ENCODE assay signal across 26 cellular contexts in genomic region chr11:68387840-68388239, GRCh38.
DNase-seq lines count a peak whose midpoint lies in the region; ATAC-seq and TF ChIP-seq lines count a peak whose summit lies in the region.
"Had no signal": no experiment of that assay in that cellular context is flagged by ENCODE, and none has a peak within 500 bp of the region (broad histone marks: within the 10 kb centered on the region; RNA-seq: fewer than 3 reads in every experiment).

No MANE protein-coding gene starts in this region.

- H3K23ac ChIP-seq in neuronal stem cell (ENCODE audit: low read depth, low read length, poor library complexity), result no peak overlapping the region

- no peak overlapping the region for H3K27ac ChIP-seq in neuronal stem cell (replicated peaks; ENCODE audit: low read length)
- H3K27ac ChIP-seq: 22Rv1, SJCRH30 had no signal

- peaks cover 30 to 61% of the 10 kb centered on the region in 2 donors for H3K36me3 ChIP-seq in neuronal stem cell (replicated peaks in 1 of 2; ENCODE audit: control insufficient read depth in 2 of 2, insufficient read depth in 2 of 2, low read length in 2 of 2)

- H3K27me3 ChIP-seq in neuronal stem cell (ENCODE audit: control insufficient read depth in 3 of 3, insufficient read depth in 3 of 3, low read depth in 1 of 3, low read length in 3 of 3), result no peaks in the 10 kb centered on the region
- H3K27me3 ChIP-seq: SJCRH30 had no signal

- no peak overlapping the region for H2AFZ ChIP-seq in neuronal stem cell (ENCODE audit: low read length)

- no peak overlapping the region for H3K4me3 ChIP-seq in neuronal stem cell (ENCODE audit: low read length in 2 of 2)
- H3K4me3 ChIP-seq: SJCRH30 had no signal

- H3K79me1 ChIP-seq in neuronal stem cell (ENCODE audit: low read depth, low read length), result peaks cover 12% of the 10 kb centered on the region

- no peak overlapping the region for H3K4ac ChIP-seq in neuronal stem cell (ENCODE audit: low read length)

- no peak overlapping the region for H2BK120ac ChIP-seq in neuronal stem cell (ENCODE audit: low read depth, low read length)

- H3K14ac ChIP-seq in neuronal stem cell (ENCODE audit: low read length), result peak overlapping the region; percentile 38

- H3K4me2 ChIP-seq in neuronal stem cell (ENCODE audit: insufficient read depth, low read length, poor library complexity, severe bottlenecking), result no peak overlapping the region

- no peak overlapping the region for H2AK5ac ChIP-seq in neuronal stem cell (ENCODE audit: low read depth, low read length)

- H4K91ac ChIP-seq in neuronal stem cell (ENCODE audit: low read depth, low read length, poor library complexity), result no peak overlapping the region

- H3K9me3 ChIP-seq in neuronal stem cell (replicated peaks in 1 of 2; ENCODE audit: control insufficient read depth in 2 of 2, insufficient read depth in 1 of 2, low read depth in 1 of 2, low read length in 2 of 2), result peaks cover 0 to 7% of the 10 kb centered on the region in 2 donors
- H3K9me3 ChIP-seq: SJCRH30 had no signal

- CTCF ChIA-PET in Calu3 (lab: Charles Lee), result interaction anchor here (0.6 kb wide), 1 partner anchor 205 kb away, joined by 5 read pairs; no protein-coding TSS in a partner anchor

- H2BK12ac ChIP-seq in neuronal stem cell (ENCODE audit: low read length), result no peak overlapping the region

- H3K18ac ChIP-seq in neuronal stem cell (ENCODE audit: low read length), result peak overlapping the region; percentile 17

- WGBS in neuronal stem cell (ENCODE audit: extremely low coverage in 2 of 2, insufficient read length in 2 of 2, insufficient replicate concordance in 1 of 2), 2 donors, result no CpG with 5 or more reads among the region's 13 CpGs

- no peak overlapping the region for H4K8ac ChIP-seq in neuronal stem cell (ENCODE audit: low read depth, low read length)

- H3K4me1 ChIP-seq in neuronal stem cell (ENCODE audit: control insufficient read depth in 2 of 2, insufficient read depth in 1 of 2, low read depth in 1 of 2, low read length in 2 of 2), result no peaks in the 10 kb centered on the region
- H3K4me1 ChIP-seq: SJCRH30 had no signal

- H3K9me3 Mint-ChIP-seq in Calu3 (ENCODE audit: low read depth, unreplicated experiment), result no peaks in the 10 kb centered on the region
- no peaks in the 10 kb centered on the region for H3K9me3 Mint-ChIP-seq in HFFc6
- H3K9me3 Mint-ChIP-seq: IgD-negative memory B cell had no signal

- H2BK5ac ChIP-seq in neuronal stem cell (ENCODE audit: low read length), result no peak overlapping the region

- H3K9ac ChIP-seq in neuronal stem cell (ENCODE audit: low read depth, low read length, poor library complexity), result peak overlapping the region; percentile 30

- no peak overlapping the region for H2BK15ac ChIP-seq in neuronal stem cell (ENCODE audit: low read length)

- no peak overlapping the region for H3K27ac Mint-ChIP-seq in Calu3 (ENCODE audit: unreplicated experiment)
- no peak overlapping the region for H3K27ac Mint-ChIP-seq in HFFc6
- H3K27ac Mint-ChIP-seq: B cell, IgD-negative memory B cell had no signal

- no peak overlapping the region for H3K4me3 Mint-ChIP-seq in Calu3 (ENCODE audit: low read depth, unreplicated experiment)
- no peak overlapping the region for H3K4me3 Mint-ChIP-seq in HFFc6
- H3K4me3 Mint-ChIP-seq: B cell, IgD-negative memory B cell had no signal

- DNase-seq in DMS53 (lab: John Stamatoyannopoulos, UW) (peak; percentile 33), DMS53 treated with DMSO at 0.1 percent for 48 hours (lab: John Stamatoyannopoulos, UW; ENCODE audit: unreplicated experiment) (no peak), kidney tubule cell (ENCODE audit: low spot score) (peak; percentile 6), neuronal stem cell (ENCODE audit: low spot score) (no peak), Calu3 (no peak), HFFc6 (no peak), NCI-H146 treated with DMSO at 0.1 percent for 48 hours (lab: John Stamatoyannopoulos, UW; ENCODE audit: unreplicated experiment) (no peak)
- DNase-seq: DMS79; EL; GF-D8; HCEC 1CT; Karpas-422; NCI-H1105; NCI-H1436 treated with DMSO at 0.1 percent for 48 hours; NCI-H1930; NCI-H2107; NCI-H524; NCI-H82; NK-92 treated with Interleukin-12 subunit alpha and Interleukin-12 subunit beta, amount 100 ng/mL, for 24 hours; PC-3; SJCRH30 had no signal

- no peak for ATAC-seq in HG02763 (IDR thresholded peaks at IDR 0.05; ENCODE audit: unreplicated experiment)
- ATAC-seq: PC-3, Right ventricle myocardium inferior had no signal

- BruUV-seq in Calu3 (replicated peaks; lab: Mats Ljungman, UMichigan), result no TSS peak

- intact Hi-C loops in Calu3 (cut with micrococcal nuclease; ENCODE audit: unreplicated experiment), result loop anchor here (10.0 kb wide), 1 partner anchor 73 kb away; the partner anchor contains the start of gene LRP5

- H3K4me1 Mint-ChIP-seq in Calu3 (ENCODE audit: low read depth, unreplicated experiment), result no peaks in the 10 kb centered on the region
- no peaks in the 10 kb centered on the region for H3K4me1 Mint-ChIP-seq in HFFc6 (ENCODE audit: low read depth)

- H3K36me3 Mint-ChIP-seq in Calu3 (ENCODE audit: insufficient read depth, unreplicated experiment), result peaks cover 23% of the 10 kb centered on the region
- no peaks in the 10 kb centered on the region for H3K36me3 Mint-ChIP-seq in HFFc6 (ENCODE audit: low read depth)

- TF ChIP-seq CTCF in Calu3 (IDR thresholded peaks at IDR 0.05; ENCODE audit: unreplicated experiment), result no peak
- no peak for TF ChIP-seq CTCF in HFFc6 (IDR thresholded peaks at IDR 0.05)

- no peaks in the 10 kb centered on the region for H3K27me3 Mint-ChIP-seq in Calu3 (ENCODE audit: unreplicated experiment)
- H3K27me3 Mint-ChIP-seq in HFFc6 (ENCODE audit: insufficient read depth), result no peaks in the 10 kb centered on the region
- H3K27me3 Mint-ChIP-seq: B cell, IgD-negative memory B cell had no signal

Comparison
In these comparisons a context has a peak if more than half of its experiments do, and no peak if none do; other contexts are left out.
1. DNase-seq: peak in DMS53 (single experiment) and kidney tubule cell (single experiment); none in DMS53 treated with DMSO at 0.1 percent for 48 hours (single experiment), neuronal stem cell (single experiment), Calu3 (single experiment), HFFc6 (single experiment) and NCI-H146 treated with DMSO at 0.1 percent for 48 hours (single experiment).